Comparison of ENCODE assay signal across 10 cellular contexts in genomic region chr10:86440874-86441838, GRCh38.
DNase-seq lines count a peak whose midpoint lies in the region; ATAC-seq and TF ChIP-seq lines count a peak whose summit lies in the region.
"Had no signal": no experiment of that assay in that cellular context is flagged by ENCODE, and none has a peak within 500 bp of the region (broad histone marks: within the 10 kb centered on the region; RNA-seq: fewer than 3 reads in every experiment).

No MANE protein-coding gene starts in this region.

- H3F3A ChIP-seq in smooth muscle cell (ENCODE audit: low read depth), result peaks cover 9% of the 10 kb centered on the region

- H3K36me3 ChIP-seq in smooth muscle cell (ENCODE audit: low read depth), result peaks cover 23% of the 10 kb centered on the region

- CTCF ChIA-PET in activated CD4-positive, alpha-beta T cell treated with anti-CD3 and anti-CD28 coated beads, Interleukin-2, amount 10 ng/mL, durations not matched to agents 7 days and 5 days (lab: Charles Lee), result interaction anchor here (0.6 kb wide), 1 partner anchor 24 kb away, joined by 4 read pairs; no protein-coding TSS in a partner anchor

- H3K4me2 ChIP-seq in smooth muscle cell, result peak overlapping the region; percentile 18

- TF ChIP-seq CTCF in foreskin fibroblast (IDR thresholded peaks at IDR 0.05; ENCODE audit: low read depth, low read length) (no peak), smooth muscle cell (IDR thresholded peaks at IDR 0.05; ENCODE audit: borderline replicate concordance, insufficient read depth, poor library complexity, severe bottlenecking) (no peak)

- H4K20me1 ChIP-seq in smooth muscle cell (ENCODE audit: low read depth), result no peaks in the 10 kb centered on the region

- peak overlapping the region; percentile 98 for H3K27ac ChIP-seq in smooth muscle cell (ENCODE audit: low read depth)

- no peak overlapping the region for H2AFZ ChIP-seq in smooth muscle cell (ENCODE audit: low read depth)

- H3K9me3 Mint-ChIP-seq in activated CD4-positive, alpha-beta T cell treated with anti-CD3 and anti-CD28 coated beads, Interleukin-2, amount 10 ng/mL, durations not matched to agents 7 days and 5 days, result no peaks in the 10 kb centered on the region

- H3K27ac Mint-ChIP-seq in activated CD4-positive, alpha-beta T cell treated with anti-CD3 and anti-CD28 coated beads, Interleukin-2, amount 10 ng/mL, durations not matched to agents 7 days and 5 days, result peak overlapping the region; percentile 75
- peak overlapping the region; percentile 87 for H3K27ac Mint-ChIP-seq in T-helper 17 cell

- no peaks in the 10 kb centered on the region for H3K27me3 Mint-ChIP-seq in activated CD4-positive, alpha-beta T cell treated with anti-CD3 and anti-CD28 coated beads, Interleukin-2, amount 10 ng/mL, durations not matched to agents 7 days and 5 days
- H3K27me3 Mint-ChIP-seq in T-helper 17 cell, result no peaks in the 10 kb centered on the region

- no peak overlapping the region for H3K4me3 Mint-ChIP-seq in activated CD4-positive, alpha-beta T cell treated with anti-CD3 and anti-CD28 coated beads, Interleukin-2, amount 10 ng/mL, durations not matched to agents 7 days and 5 days
- no peak overlapping the region for H3K4me3 Mint-ChIP-seq in T-helper 17 cell

- peak overlapping the region; percentile 89 for H3K9ac ChIP-seq in smooth muscle cell (ENCODE audit: low read depth)

- no peaks in the 10 kb centered on the region for H3K4me1 ChIP-seq in smooth muscle cell (ENCODE audit: low read depth)
- H3K4me1 ChIP-seq: BE2C had no signal

- peaks cover 66% of the 10 kb centered on the region for H3K36me3 Mint-ChIP-seq in activated CD4-positive, alpha-beta T cell treated with anti-CD3 and anti-CD28 coated beads, Interleukin-2, amount 10 ng/mL, durations not matched to agents 7 days and 5 days (ENCODE audit: low read depth)
- H3K36me3 Mint-ChIP-seq in T-helper 17 cell (ENCODE audit: low read depth), result peaks cover 5% of the 10 kb centered on the region

- WGBS in smooth muscle cell (ENCODE audit: low lambda C conversion rate), result 95% methylated on average over 5 of the region's 5 CpGs

- H3K4me3 ChIP-seq in foreskin fibroblast (ENCODE audit: low read depth in 1 of 2, low read length in 2 of 2) (no peak overlapping the region), smooth muscle cell (no peak overlapping the region)

- no peaks in the 10 kb centered on the region for H3K27me3 ChIP-seq in smooth muscle cell (ENCODE audit: low read depth)
- H3K27me3 ChIP-seq: BE2C had no signal

- ATAC-seq in T-helper 17 cell, result no peak
- ATAC-seq in GM18907 (IDR thresholded peaks at IDR 0.05; ENCODE audit: unreplicated experiment), result no peak

- peaks cover 1% of the 10 kb centered on the region for H3K79me2 ChIP-seq in smooth muscle cell (ENCODE audit: low read depth)

- DNase-seq in activated CD4-positive, alpha-beta T cell treated with anti-CD3 and anti-CD28 coated beads, Interleukin-2, amount 10 ng/mL, durations not matched to agents 7 days and 5 days, result no peak
- DNase-seq in activated CD4-positive, alpha-beta T cell treated with anti-CD3 and anti-CD28 coated beads for 4 hours, result no peak
- DNase-seq in T-helper 17 cell (no peak), foreskin fibroblast (peak; percentile 39 to 71), smooth muscle cell (lab: John Stamatoyannopoulos, UW; ENCODE audit: unreplicated experiment) (no peak), NCI-H510A (lab: John Stamatoyannopoulos, UW) (no peak), NCI-H2107 (lab: John Stamatoyannopoulos, UW) (no peak)
- DNase-seq: BE2C, substantia nigra had no signal

- no peaks in the 10 kb centered on the region for H3K9me3 ChIP-seq in T-helper 17 cell (ENCODE audit: control insufficient read depth, low read length, poor library complexity, severe bottlenecking)
- no peaks in the 10 kb centered on the region for H3K9me3 ChIP-seq in smooth muscle cell (replicated peaks; ENCODE audit: low read depth)
- H3K9me3 ChIP-seq: BE2C had no signal

- peaks cover 23% of the 10 kb centered on the region for H3K4me1 Mint-ChIP-seq in activated CD4-positive, alpha-beta T cell treated with anti-CD3 and anti-CD28 coated beads, Interleukin-2, amount 10 ng/mL, durations not matched to agents 7 days and 5 days
- H3K4me1 Mint-ChIP-seq in T-helper 17 cell, result peaks cover 16% of the 10 kb centered on the region

- POLR2A ChIA-PET in activated CD4-positive, alpha-beta T cell treated with anti-CD3 and anti-CD28 coated beads, Interleukin-2, amount 10 ng/mL, durations not matched to agents 7 days and 5 days (lab: Charles Lee), result no interaction called here

Comparison
In these comparisons a context has a peak if more than half of its experiments do, and no peak if none do; other contexts are left out.
1. DNase-seq: peak in foreskin fibroblast (2 of 2); none in activated CD4-positive, alpha-beta T cell treated with anti-CD3 and anti-CD28 coated beads, Interleukin-2, amount 10 ng/mL, durations not matched to agents 7 days and 5 days (single experiment), activated CD4-positive, alpha-beta T cell treated with anti-CD3 and anti-CD28 coated beads for 4 hours (0 of 2), T-helper 17 cell (0 of 3), smooth muscle cell (single experiment), NCI-H510A (single experiment) and NCI-H2107 (single experiment).